ENCODE assay signal across 23 cellular contexts in genomic region chr18:52652451-52652850, GRCh38.
DNase-seq lines count a peak whose midpoint lies in the region; FAIRE-seq and TF ChIP-seq lines count a peak whose summit lies in the region.
"Had no signal": no experiment of that assay in that cellular context is flagged by ENCODE, and none has a peak within 500 bp of the region (broad histone marks: within the 10 kb centered on the region; RNA-seq: fewer than 3 reads in every experiment).

No MANE protein-coding gene starts in this region.

- H3K79me2 ChIP-seq in astrocyte (ENCODE audit: insufficient read depth, low read length): no peaks in the 10 kb centered on the region
- H3K79me2 ChIP-seq in mesendoderm (ENCODE audit: control insufficient read depth, insufficient read depth, low read length): no peaks in the 10 kb centered on the region
- H3K79me2 ChIP-seq in PC-9 (ENCODE audit: low read depth): no peaks in the 10 kb centered on the region

- no peak overlapping the region for H2BK120ac ChIP-seq in mesendoderm (ENCODE audit: low read depth, low read length)

- CTCF ChIA-PET in RWPE1 (lab: Yijun Ruan, JAX) (no interaction called here), Caco-2 (lab: Charles Lee) (no interaction called here), PC-9 (lab: Charles Lee) (no interaction called here)

- H3K36me3 ChIP-seq in astrocyte (ENCODE audit: insufficient read depth, low read length) (no peaks in the 10 kb centered on the region), endodermal cell (ENCODE audit: control insufficient read depth, insufficient read depth, low read length) (no peaks in the 10 kb centered on the region), mesendoderm (ENCODE audit: control insufficient read depth, insufficient read depth, low read length) (no peaks in the 10 kb centered on the region), Caco-2 (ENCODE audit: control insufficient read depth, insufficient read depth, low read length) (no peaks in the 10 kb centered on the region), PC-9 (ENCODE audit: low read depth) (no peaks in the 10 kb centered on the region)
- H3K36me3 ChIP-seq: BLaER1 treated with 17β-estradiol and CSF1 and Interleukin-3, amounts not matched to agents 10 nM and 100 nM; MG63; SJCRH30 had no signal

- H3K9ac ChIP-seq in astrocyte (ENCODE audit: low read length): no peak overlapping the region
- no peak overlapping the region for H3K9ac ChIP-seq in endodermal cell (ENCODE audit: extremely low read depth, low read length, poor library complexity, severe bottlenecking)
- no peak overlapping the region for H3K9ac ChIP-seq in mesendoderm (ENCODE audit: low read length)
- H3K9ac ChIP-seq: BLaER1 treated with 17β-estradiol and CSF1 and Interleukin-3, amounts not matched to agents 10 nM and 100 nM had no signal

- H2AFZ ChIP-seq in astrocyte (ENCODE audit: low read depth, low read length) (no peak overlapping the region), PC-9 (no peak overlapping the region)

- no peak for FAIRE-seq in astrocyte (lab: Jason Lieb, UNC)
- FAIRE-seq: A549 had no signal

- TF ChIP-seq CTCF in astrocyte (IDR thresholded peaks at IDR 0.05; ENCODE audit: insufficient read depth, low read depth, low read length) (no peak), endodermal cell (conservative IDR thresholded peaks at IDR 0.05) (no peak), type B pancreatic cell (conservative IDR thresholded peaks at IDR 0.05) (no peak), RWPE1 (conservative IDR thresholded peaks at IDR 0.05; ENCODE audit: low read depth) (no peak), Caco-2 (IDR thresholded peaks at IDR 0.05; ENCODE audit: insufficient read depth in 1 of 2, low read depth in 1 of 2, low read length in 1 of 2, severe bottlenecking in 1 of 2, unreplicated experiment in 1 of 2) (no peak), PC-9 (conservative IDR thresholded peaks at IDR 0.05) (no peak)

- no peak for DNase-seq in astrocyte (ENCODE audit: low read depth)
- no peak for DNase-seq in endodermal cell
- peak; percentile 11 for DNase-seq in mesendoderm
- no peak for DNase-seq in type B pancreatic cell (ENCODE audit: extremely low spot score, unreplicated experiment)
- no peak for DNase-seq in RWPE1 (ENCODE audit: low spot score)
- no peak for DNase-seq in Caco-2
- DNase-seq in PC-9: no peak
- DNase-seq: AML-193; CD4-positive, alpha-beta T cell; DMS53; H7; HFFc6; KBM-7; MG63; NCI-H1105 treated with DMSO at 0.1 percent for 48 hours; NCI-H146; NCI-H2029; NCI-H446; NCI-H524 treated with DMSO at 0.1 percent for 48 hours; NCI-H774; SJCRH30 had no signal

- H3K27me3 Mint-ChIP-seq in astrocyte (ENCODE audit: low read depth, unreplicated experiment): peaks cover 4% of the 10 kb centered on the region
- no peaks in the 10 kb centered on the region for H3K27me3 Mint-ChIP-seq in endodermal cell (ENCODE audit: insufficient read depth)
- H3K27me3 Mint-ChIP-seq in type B pancreatic cell: peaks cover 4% of the 10 kb centered on the region
- H3K27me3 Mint-ChIP-seq in Caco-2 (ENCODE audit: insufficient read depth, unreplicated experiment): peaks cover 2% of the 10 kb centered on the region
- H3K27me3 Mint-ChIP-seq: CD4-positive, alpha-beta T cell had no signal

- no peak overlapping the region for H3K23ac ChIP-seq in mesendoderm (ENCODE audit: low read length)

- no peaks in the 10 kb centered on the region for H3K79me1 ChIP-seq in mesendoderm (ENCODE audit: low read length)

- H3K27ac Mint-ChIP-seq in astrocyte (ENCODE audit: unreplicated experiment): peak overlapping the region; percentile 5
- no peak overlapping the region for H3K27ac Mint-ChIP-seq in endodermal cell
- H3K27ac Mint-ChIP-seq in type B pancreatic cell: peak overlapping the region; percentile 69
- no peak overlapping the region for H3K27ac Mint-ChIP-seq in Caco-2 (ENCODE audit: unreplicated experiment)
- H3K27ac Mint-ChIP-seq: CD4-positive, alpha-beta T cell; HFFc6 had no signal

- H3K4me1 ChIP-seq in astrocyte (ENCODE audit: insufficient read depth, low read length) (no peaks in the 10 kb centered on the region), endodermal cell (ENCODE audit: control insufficient read depth, insufficient read depth, low read length) (no peaks in the 10 kb centered on the region), mesendoderm (ENCODE audit: control insufficient read depth, low read depth, low read length) (no peaks in the 10 kb centered on the region), Caco-2 (no peaks in the 10 kb centered on the region), PC-9 (replicated peaks; ENCODE audit: insufficient read depth) (no peaks in the 10 kb centered on the region)
- H3K4me1 ChIP-seq: A549; BLaER1 treated with 17β-estradiol and CSF1 and Interleukin-3, amounts not matched to agents 10 nM and 100 nM; SJCRH30 had no signal

- no peaks in the 10 kb centered on the region for H3F3A ChIP-seq in PC-9 (ENCODE audit: insufficient read depth, low read depth)

- H4K20me1 ChIP-seq in astrocyte (ENCODE audit: insufficient read depth, low read length): no peaks in the 10 kb centered on the region
- H4K20me1 ChIP-seq in PC-9 (ENCODE audit: insufficient read depth): no peaks in the 10 kb centered on the region
- H4K20me1 ChIP-seq: BLaER1 treated with 17β-estradiol and CSF1 and Interleukin-3, amounts not matched to agents 10 nM and 100 nM had no signal

- H4K8ac ChIP-seq in mesendoderm (ENCODE audit: low read depth, low read length): no peak overlapping the region

- H3K27me3 ChIP-seq in astrocyte (ENCODE audit: insufficient read depth, low read length) (no peaks in the 10 kb centered on the region), endodermal cell (ENCODE audit: control insufficient read depth, insufficient read depth, low read length, poor library complexity, severe bottlenecking) (no peaks in the 10 kb centered on the region), mesendoderm (ENCODE audit: insufficient read depth, low read length, poor library complexity) (no peaks in the 10 kb centered on the region), Caco-2 (replicated peaks; ENCODE audit: control insufficient read depth, insufficient read depth, low read length) (no peaks in the 10 kb centered on the region), PC-9 (ENCODE audit: insufficient read depth, low read depth) (no peaks in the 10 kb centered on the region)
- H3K27me3 ChIP-seq: BLaER1 treated with 17β-estradiol and CSF1 and Interleukin-3, amounts not matched to agents 10 nM and 100 nM; MG63; SJCRH30 had no signal

- H3K18ac ChIP-seq in mesendoderm (ENCODE audit: low read length): no peak overlapping the region

- H2AK5ac ChIP-seq in mesendoderm (ENCODE audit: low read length): no peak overlapping the region

- 61 to 85% methylated on average over 3 to 4 of the region's 4 CpGs for WGBS in endodermal cell (ENCODE audit: insufficient coverage in 1 of 2, insufficient read length in 1 of 2), 2 experiments
- WGBS in mesendoderm (ENCODE audit: extremely low coverage, insufficient coverage, low lambda C conversion rate): no CpG with 5 or more reads among the region's 4 CpGs

- H3K4me1 Mint-ChIP-seq in astrocyte (ENCODE audit: low read depth, unreplicated experiment) (peaks cover 12% of the 10 kb centered on the region), endodermal cell (no peaks in the 10 kb centered on the region), type B pancreatic cell (ENCODE audit: unreplicated experiment) (peaks cover 6% of the 10 kb centered on the region), Caco-2 (ENCODE audit: low read depth, unreplicated experiment) (no peaks in the 10 kb centered on the region)

- H3K4me3 ChIP-seq in astrocyte (ENCODE audit: insufficient read depth, low read depth, low read length) (no peak overlapping the region), endodermal cell (ENCODE audit: low read length) (no peak overlapping the region), mesendoderm (ENCODE audit: low read length) (no peak overlapping the region), Caco-2 (ENCODE audit: low read depth, low read length) (no peak overlapping the region), PC-9 (no peak overlapping the region)
- H3K4me3 ChIP-seq: A549; BLaER1 treated with 17β-estradiol and CSF1 and Interleukin-3, amounts not matched to agents 10 nM and 100 nM; MG63; SJCRH30 had no signal

- H3K9me3 ChIP-seq in astrocyte (ENCODE audit: insufficient read depth, low read depth, low read length): no peaks in the 10 kb centered on the region
- H3K9me3 ChIP-seq in endodermal cell (ENCODE audit: control insufficient read depth, low read length): no peaks in the 10 kb centered on the region
- no peaks in the 10 kb centered on the region for H3K9me3 ChIP-seq in Caco-2
- no peaks in the 10 kb centered on the region for H3K9me3 ChIP-seq in PC-9 (ENCODE audit: insufficient read depth, low read depth)
- H3K9me3 ChIP-seq: A549; BLaER1 treated with 17β-estradiol and CSF1 and Interleukin-3, amounts not matched to agents 10 nM and 100 nM; MG63; SJCRH30 had no signal

- no peak overlapping the region for H3K4me3 Mint-ChIP-seq in astrocyte (ENCODE audit: unreplicated experiment)
- H3K4me3 Mint-ChIP-seq in endodermal cell: no peak overlapping the region
- H3K4me3 Mint-ChIP-seq in type B pancreatic cell: no peak overlapping the region
- H3K4me3 Mint-ChIP-seq in Caco-2 (ENCODE audit: unreplicated experiment): no peak overlapping the region
- H3K4me3 Mint-ChIP-seq: CD4-positive, alpha-beta T cell; HFFc6 had no signal

- no peak overlapping the region for H4K5ac ChIP-seq in mesendoderm (ENCODE audit: low read length)

- H3K36me3 Mint-ChIP-seq in astrocyte (ENCODE audit: low read depth, unreplicated experiment) (no peaks in the 10 kb centered on the region), endodermal cell (ENCODE audit: low read depth) (no peaks in the 10 kb centered on the region), type B pancreatic cell (no peaks in the 10 kb centered on the region), Caco-2 (ENCODE audit: insufficient read depth, unreplicated experiment) (no peaks in the 10 kb centered on the region)

- H3K9me2 ChIP-seq in PC-9 (ENCODE audit: insufficient read depth): no peaks in the 10 kb centered on the region

- BruUV-seq in Caco-2 (replicated peaks; lab: Mats Ljungman, UMichigan) (no TSS peak), PC-9 (replicated peaks; lab: Mats Ljungman, UMichigan) (no TSS peak)

- no peak overlapping the region for H3K27ac ChIP-seq in astrocyte (ENCODE audit: low read depth, low read length)
- H3K27ac ChIP-seq in endodermal cell (ENCODE audit: low read depth, low read length): peak overlapping the region; percentile 62
- H3K27ac ChIP-seq in mesendoderm (ENCODE audit: low read depth, low read length): no peak overlapping the region
- H3K27ac ChIP-seq in RWPE1: no peak overlapping the region
- no peak overlapping the region for H3K27ac ChIP-seq in PC-9
- H3K27ac ChIP-seq: A549; BLaER1 treated with 17β-estradiol and CSF1 and Interleukin-3, amounts not matched to agents 10 nM and 100 nM; SJCRH30 had no signal

- H3K56ac ChIP-seq in mesendoderm (ENCODE audit: low read length): no peak overlapping the region

- H3K4me2 ChIP-seq in astrocyte (ENCODE audit: low read length) (no peak overlapping the region), mesendoderm (ENCODE audit: low read length) (no peak overlapping the region), PC-9 (no peak overlapping the region)
- H3K4me2 ChIP-seq: A549; BLaER1 treated with 17β-estradiol and CSF1 and Interleukin-3, amounts not matched to agents 10 nM and 100 nM had no signal

- intact Hi-C loops in Caco-2 (cut with micrococcal nuclease; ENCODE audit: unreplicated experiment) (no loop called here), PC-9 (cut with micrococcal nuclease; ENCODE audit: unreplicated experiment) (no loop called here)

- POLR2A ChIA-PET in RWPE1 (lab: Yijun Ruan, JAX; ENCODE audit: low non-redundant PET) (no interaction called here), Caco-2 (lab: Charles Lee) (no interaction called here), PC-9 (lab: Charles Lee; ENCODE audit: unreplicated experiment) (no interaction called here)

- H3K9me3 Mint-ChIP-seq in astrocyte (ENCODE audit: unreplicated experiment): no peaks in the 10 kb centered on the region
- H3K9me3 Mint-ChIP-seq in endodermal cell: no peaks in the 10 kb centered on the region
- H3K9me3 Mint-ChIP-seq in type B pancreatic cell: no peaks in the 10 kb centered on the region
- H3K9me3 Mint-ChIP-seq in Caco-2 (ENCODE audit: unreplicated experiment): no peaks in the 10 kb centered on the region

- no peak overlapping the region for H2BK5ac ChIP-seq in mesendoderm (ENCODE audit: low read length)

- no peak overlapping the region for H2BK15ac ChIP-seq in mesendoderm (replicated peaks; ENCODE audit: low read depth)

- H3K4ac ChIP-seq in mesendoderm (ENCODE audit: low read depth, low read length): no peak overlapping the region

Comparison
In these comparisons a context has a peak if more than half of its experiments do, and no peak if none do; other contexts are left out.
1. H3K27ac Mint-ChIP-seq: peak in astrocyte (single experiment) and type B pancreatic cell (single experiment); none in endodermal cell (single experiment) and Caco-2 (single experiment).